ENCODE assay signal across 10 cellular contexts in the genomic region with DNA sequence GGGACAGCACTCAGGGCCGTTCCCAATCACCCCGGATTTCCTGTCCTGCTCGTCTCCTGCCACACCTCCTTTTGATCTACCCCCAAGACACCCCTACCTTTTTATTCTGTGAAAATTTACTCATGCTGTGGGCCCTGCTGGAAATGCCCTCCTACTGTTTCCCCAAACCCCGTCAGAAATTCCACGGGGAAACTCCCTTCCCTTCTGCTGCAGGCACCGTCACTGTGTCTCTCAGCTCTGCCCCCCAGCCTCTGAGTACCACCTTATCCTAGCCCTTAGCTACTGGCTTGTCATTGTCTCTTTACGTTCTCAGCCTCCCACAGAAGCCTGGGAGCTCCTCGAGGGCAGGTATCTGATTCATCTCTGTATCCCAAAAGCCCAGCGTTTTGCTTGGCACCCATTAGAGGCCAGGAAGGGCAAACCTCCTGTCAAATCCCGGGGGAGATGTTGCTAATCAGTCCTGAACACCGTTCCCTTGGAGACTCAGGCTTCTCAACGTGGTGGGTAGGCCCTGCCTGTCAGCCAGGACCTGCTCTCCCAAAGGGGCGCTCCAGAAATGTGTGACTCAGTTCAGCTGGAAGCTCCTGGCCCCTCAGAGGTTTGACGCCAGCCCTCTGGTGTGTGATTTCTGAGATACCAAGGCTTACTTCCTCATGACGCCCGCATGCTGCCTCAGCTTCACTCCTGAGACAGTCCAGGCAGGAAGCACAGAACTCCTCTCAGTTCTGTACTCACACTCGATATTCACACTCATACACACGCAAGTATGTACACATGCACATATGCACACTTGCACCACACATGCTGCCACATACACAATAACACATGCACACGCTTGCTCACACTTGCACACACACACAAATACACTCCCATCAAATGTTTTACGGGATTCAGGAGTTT. TPM values are rescaled to one million over a fixed set of nuclear protein-coding genes. Genes with fewer than 3 reads are reported as not detected.
DNase-seq lines count a peak whose midpoint lies in the region; ATAC-seq and TF ChIP-seq lines count a peak whose summit lies in the region.
"Had no signal": no experiment of that assay in that cellular context is flagged by ENCODE, and none has a peak within 500 bp of the region (broad histone marks: within the 10 kb centered on the region; RNA-seq: fewer than 3 reads in every experiment).

No MANE protein-coding gene starts in this region.

- DNase-seq in left cardiac atrium (peak; percentile 31), Right ventricle myocardium superior (no peak), T-helper 17 cell (no peak), posterior vena cava (ENCODE audit: low spot score) (no peak), T-helper 9 cell (no peak)
- DNase-seq: DND-41, NCI-H2107 had no signal

- H3K9me3 Mint-ChIP-seq in stimulated activated naive CD8-positive, alpha-beta T cell treated with anti-CD3 and anti-CD28 coated beads, Interleukin-15, Interleukin-2, amounts not matched to agents 100 ng/mL and 50 ng/mL, for 24 hours = no peaks in the 10 kb centered on the region

- H3K4me1 Mint-ChIP-seq in T-helper 17 cell = peaks cover 17% of the 10 kb centered on the region
- H3K4me1 Mint-ChIP-seq in stimulated activated naive CD8-positive, alpha-beta T cell treated with anti-CD3 and anti-CD28 coated beads, Interleukin-15, Interleukin-2, amounts not matched to agents 100 ng/mL and 50 ng/mL, for 24 hours (ENCODE audit: low read depth) = peaks cover 46% of the 10 kb centered on the region

- H3K36me3 Mint-ChIP-seq in T-helper 17 cell (ENCODE audit: low read depth) = peaks cover 5% of the 10 kb centered on the region
- no peaks in the 10 kb centered on the region for H3K36me3 Mint-ChIP-seq in stimulated activated naive CD8-positive, alpha-beta T cell treated with anti-CD3 and anti-CD28 coated beads, Interleukin-15, Interleukin-2, amounts not matched to agents 100 ng/mL and 50 ng/mL, for 24 hours (ENCODE audit: low read depth)

- no peaks in the 10 kb centered on the region for H3K9me3 ChIP-seq in T-helper 17 cell (ENCODE audit: control insufficient read depth, low read length, poor library complexity, severe bottlenecking)

- peaks cover 29% of the 10 kb centered on the region for H3K27me3 Mint-ChIP-seq in T-helper 17 cell
- H3K27me3 Mint-ChIP-seq in stimulated activated naive CD8-positive, alpha-beta T cell treated with anti-CD3 and anti-CD28 coated beads, Interleukin-15, Interleukin-2, amounts not matched to agents 100 ng/mL and 50 ng/mL, for 24 hours = peaks cover 3% of the 10 kb centered on the region

- intact Hi-C loops in left cardiac atrium (cut with DNase I) = no loop called here
- intact Hi-C loops in Right ventricle myocardium superior (cut with DNase I) = no loop called here
- intact Hi-C loops in posterior vena cava (cut with DNase I) = no loop called here

- ATAC-seq in left cardiac atrium (peak in 1 of 2 donors; percentile 65), Right ventricle myocardium superior (ENCODE audit: poor library complexity) (no peak), HG02938 (IDR thresholded peaks at IDR 0.05; ENCODE audit: unreplicated experiment) (peak; percentile 10), T-helper 17 cell (no peak), SK-N-SH treated with all-trans-retinoic acid at 6 μM for 48 hours (no peak)

- H3K4me3 Mint-ChIP-seq in T-helper 17 cell = peak overlapping the region; percentile 7
- H3K4me3 Mint-ChIP-seq in stimulated activated naive CD8-positive, alpha-beta T cell treated with anti-CD3 and anti-CD28 coated beads, Interleukin-15, Interleukin-2, amounts not matched to agents 100 ng/mL and 50 ng/mL, for 24 hours = no peak overlapping the region

- peak overlapping the region; percentile 82 for H3K27ac Mint-ChIP-seq in T-helper 17 cell
- H3K27ac Mint-ChIP-seq in stimulated activated naive CD8-positive, alpha-beta T cell treated with anti-CD3 and anti-CD28 coated beads, Interleukin-15, Interleukin-2, amounts not matched to agents 100 ng/mL and 50 ng/mL, for 24 hours = peak overlapping the region; percentile 56

TF ChIP-seq in SK-N-SH treated with all-trans-retinoic acid at 6 μM for 48 hours, 23 proteins besides CTCF, POLR2A, EP300 and RAD21:
- TF ChIP-seq TOX (CRISPR knock-in tag; IDR thresholded peaks at IDR 0.05; ENCODE audit: borderline replicate concordance) (no peak), ZFP3 (CRISPR knock-in tag; IDR thresholded peaks at IDR 0.05) (no peak), TCF4 (CRISPR knock-in tag; IDR thresholded peaks at IDR 0.05; ENCODE audit: borderline replicate concordance) (no peak), PPARA (CRISPR knock-in tag; IDR thresholded peaks at IDR 0.05; ENCODE audit: borderline replicate concordance) (no peak), ISL1 (CRISPR knock-in tag; IDR thresholded peaks at IDR 0.05) (no peak), SNAI2 (CRISPR knock-in tag; IDR thresholded peaks at IDR 0.05) (no peak), ZC3H10 (CRISPR knock-in tag; IDR thresholded peaks at IDR 0.05) (no peak), RARB (CRISPR knock-in tag; IDR thresholded peaks at IDR 0.05) (no peak)
- TF ChIP-seq, protein P1, sequence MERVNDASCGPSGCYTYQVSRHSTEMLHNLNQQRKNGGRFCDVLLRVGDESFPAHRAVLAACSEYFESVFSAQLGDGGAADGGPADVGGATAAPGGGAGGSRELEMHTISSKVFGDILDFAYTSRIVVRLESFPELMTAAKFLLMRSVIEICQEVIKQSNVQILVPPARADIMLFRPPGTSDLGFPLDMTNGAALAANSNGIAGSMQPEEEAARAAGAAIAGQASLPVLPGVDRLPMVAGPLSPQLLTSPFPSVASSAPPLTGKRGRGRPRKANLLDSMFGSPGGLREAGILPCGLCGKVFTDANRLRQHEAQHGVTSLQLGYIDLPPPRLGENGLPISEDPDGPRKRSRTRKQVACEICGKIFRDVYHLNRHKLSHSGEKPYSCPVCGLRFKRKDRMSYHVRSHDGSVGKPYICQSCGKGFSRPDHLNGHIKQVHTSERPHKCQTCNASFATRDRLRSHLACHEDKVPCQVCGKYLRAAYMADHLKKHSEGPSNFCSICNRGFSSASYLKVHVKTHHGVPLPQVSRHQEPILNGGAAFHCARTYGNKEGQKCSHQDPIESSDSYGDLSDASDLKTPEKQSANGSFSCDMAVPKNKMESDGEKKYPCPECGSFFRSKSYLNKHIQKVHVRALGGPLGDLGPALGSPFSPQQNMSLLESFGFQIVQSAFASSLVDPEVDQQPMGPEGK (CRISPR knock-in tag; IDR thresholded peaks at IDR 0.05; ENCODE audit: borderline replicate concordance) = no peak
- TF ChIP-seq, protein P2, sequence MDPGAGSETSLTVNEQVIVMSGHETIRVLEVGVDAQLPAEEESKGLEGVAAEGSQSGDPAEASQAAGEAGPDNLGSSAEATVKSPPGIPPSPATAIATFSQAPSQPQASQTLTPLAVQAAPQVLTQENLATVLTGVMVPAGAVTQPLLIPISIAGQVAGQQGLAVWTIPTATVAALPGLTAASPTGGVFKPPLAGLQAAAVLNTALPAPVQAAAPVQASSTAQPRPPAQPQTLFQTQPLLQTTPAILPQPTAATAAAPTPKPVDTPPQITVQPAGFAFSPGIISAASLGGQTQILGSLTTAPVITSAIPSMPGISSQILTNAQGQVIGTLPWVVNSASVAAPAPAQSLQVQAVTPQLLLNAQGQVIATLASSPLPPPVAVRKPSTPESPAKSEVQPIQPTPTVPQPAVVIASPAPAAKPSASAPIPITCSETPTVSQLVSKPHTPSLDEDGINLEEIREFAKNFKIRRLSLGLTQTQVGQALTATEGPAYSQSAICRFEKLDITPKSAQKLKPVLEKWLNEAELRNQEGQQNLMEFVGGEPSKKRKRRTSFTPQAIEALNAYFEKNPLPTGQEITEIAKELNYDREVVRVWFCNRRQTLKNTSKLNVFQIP (CRISPR knock-in tag; IDR thresholded peaks at IDR 0.05; ENCODE audit: borderline replicate concordance, low read depth) = no peak

RNA-seq across cellular contexts. Expression of gene GRHPR, which starts 50.7 kb away (rescaled TPM):
- 100 to 1,000 TPM in 1 of 2 donors, 10 to 100 TPM in 1; 86.6 to 109 TPM for total RNA-seq in left cardiac atrium
- 109 TPM for total RNA-seq in Right ventricle myocardium superior
- total RNA-seq in T-helper 17 cell = 10 to 100 TPM; 28.9 to 29.5 TPM
- total RNA-seq in posterior vena cava = 10 to 100 TPM; 59.0 to 70.6 TPM
